In genomic region chr20:36246410-36246809, GRCh38 we compare ENCODE assay signal across 22 cellular contexts.
"Had no signal": no experiment of that assay in that cellular context is flagged by ENCODE, and none has a peak within 500 bp of the region (broad histone marks: within the 10 kb centered on the region; RNA-seq: fewer than 3 reads in every experiment).

No MANE protein-coding gene starts in this region.

- H3K27me3 ChIP-seq: cardiac muscle cell, heart right ventricle, neutrophil, ovary, spleen, stomach, transverse colon, uterus had no signal

- H3K36me3 ChIP-seq: ovary, uterus had no signal

- H3K4me3 ChIP-seq: cardiac muscle cell, heart right ventricle, ovary, prostate gland, spleen, stomach, transverse colon, uterus had no signal

- H3K9me3 ChIP-seq: heart right ventricle, neutrophil, ovary, prostate gland, spleen, stomach, transverse colon, uterus had no signal

- H3K27ac ChIP-seq: cardiac muscle cell, heart right ventricle, neutrophil, ovary, prostate gland, spleen, stomach, transverse colon, uterus, VCaP had no signal

- ATAC-seq: activated CD4-positive, CD25-positive, alpha-beta regulatory T cell treated with anti-CD3 and anti-CD28 coated beads, Interleukin-2, amount 50 U/mL, for 24 hours; activated CD8-positive, alpha-beta memory T cell treated with anti-CD3 and anti-CD28 coated beads, Interleukin-2, amount 10 ng/mL, durations not matched to agents 7 days and 5 days; activated CD8-positive, alpha-beta T cell treated with anti-CD3 and anti-CD28 coated beads for 36 hours; activated naive CD8-positive, alpha-beta T cell treated with anti-CD3 and anti-CD28 coated beads, Interleukin-2, amount 50 U/mL, for 24 hours; heart right ventricle; left colon had no signal

- H3K4me1 ChIP-seq: prostate gland, transverse colon, uterus had no signal

- DNase-seq: activated CD4-positive, alpha-beta T cell treated with anti-CD3 and anti-CD28 coated beads, Interleukin-2, amount 10 ng/mL, durations not matched to agents 7 days and 5 days; activated CD8-positive, alpha-beta memory T cell treated with anti-CD3 and anti-CD28 coated beads, Interleukin-2, amount 10 ng/mL, durations not matched to agents 7 days and 5 days; activated CD8-positive, alpha-beta T cell treated with anti-CD3 and anti-CD28 coated beads for 36 hours; activated gamma-delta T cell; activated naive CD4-positive, alpha-beta T cell treated with anti-CD3 and anti-CD28 coated beads, Interleukin-2, amount 50 U/mL, for 16 hours; activated naive CD8-positive, alpha-beta T cell treated with anti-CD3 and anti-CD28 coated beads, Interleukin-2, amount 50 U/mL, for 24 hours; activated T-cell treated with anti-CD3 and anti-CD28 coated beads for 4 hours; cortex of kidney; heart right ventricle; left colon; mesenchymal stem cell; ovary; spleen; stimulated activated CD4-positive, alpha-beta T cell treated with anti-CD3 and anti-CD28 coated beads, Interleukin-4, amount 100 ng/mL, for 24 hours; stomach; transverse colon; uterus had no signal
